In genomic region chr6:7418238-7418905, GRCh38 we compare ENCODE assay signal across 19 cellular contexts. TPM values are rescaled to one million over a fixed set of nuclear protein-coding genes. Genes with fewer than 3 reads are reported as not detected.
DNase-seq lines count a peak whose midpoint lies in the region; ATAC-seq and TF ChIP-seq lines count a peak whose summit lies in the region.
"Had no signal": no experiment of that assay in that cellular context is flagged by ENCODE, and none has a peak within 500 bp of the region (broad histone marks: within the 10 kb centered on the region; RNA-seq: fewer than 3 reads in every experiment).

No MANE protein-coding gene starts in this region.

- DNase-seq in T47D (ENCODE audit: low read depth in 1 of 2, low spot score in 1 of 2) (peak; percentile 42 to 90), MCF 10A (ENCODE audit: unreplicated experiment) (no peak), left lobe of liver (ENCODE audit: low spot score) (no peak), type B pancreatic cell (ENCODE audit: extremely low spot score, unreplicated experiment) (no peak)
- DNase-seq in activated naive CD8-positive, alpha-beta T cell treated with anti-CD3 and anti-CD28 coated beads for 36 hours = no peak
- DNase-seq in activated CD4-positive, alpha-beta T cell treated with anti-CD3 and anti-CD28 coated beads, Interleukin-2, amount 10 ng/mL, durations not matched to agents 7 days and 5 days = no peak
- DNase-seq: activated CD4-positive, alpha-beta T cell treated with anti-CD3 and anti-CD28 coated beads, Interleukin-2, amount 50 U/mL, for 1 hour; activated naive CD4-positive, alpha-beta T cell treated with anti-CD3 and anti-CD28 coated beads, Interleukin-2, amount 10 ng/mL, durations not matched to agents 7 days and 5 days; CD8-positive, alpha-beta memory T cell; kidney glomerular epithelial cell; mucosa of descending colon; NCI-H1694; NCI-H446; stimulated activated CD4-positive, alpha-beta T cell treated with anti-CD3 and anti-CD28 coated beads, Interleukin-2, amount 100 ng/mL, for 48 hours; T-helper 9 cell had no signal

- CTCF ChIA-PET in MCF 10A (lab: Yijun Ruan, JAX) = interaction anchor here (0.6 kb wide), 1 partner anchor 15 kb away, joined by 3 read pairs; no protein-coding TSS in a partner anchor
- CTCF ChIA-PET in activated CD4-positive, alpha-beta T cell treated with anti-CD3 and anti-CD28 coated beads, Interleukin-2, amount 10 ng/mL, durations not matched to agents 7 days and 5 days (lab: Charles Lee) = no interaction called here

- H3K27me3 Mint-ChIP-seq in MCF 10A (ENCODE audit: insufficient read depth, unreplicated experiment) (no peaks in the 10 kb centered on the region), type B pancreatic cell (no peaks in the 10 kb centered on the region)
- no peaks in the 10 kb centered on the region for H3K27me3 Mint-ChIP-seq in activated naive CD8-positive, alpha-beta T cell treated with anti-CD3 and anti-CD28 coated beads for 36 hours
- no peaks in the 10 kb centered on the region for H3K27me3 Mint-ChIP-seq in activated CD4-positive, alpha-beta T cell treated with anti-CD3 and anti-CD28 coated beads, Interleukin-2, amount 10 ng/mL, durations not matched to agents 7 days and 5 days
- H3K27me3 Mint-ChIP-seq: activated naive CD4-positive, alpha-beta T cell treated with anti-CD3 and anti-CD28 coated beads, Interleukin-2, amount 10 ng/mL, durations not matched to agents 7 days and 5 days; CD8-positive, alpha-beta memory T cell had no signal

- intact Hi-C loops in MCF 10A (cut with micrococcal nuclease) = no loop called here

- no TSS peak for BruUV-seq in MCF 10A (replicated peaks; lab: Mats Ljungman, UMichigan)

- TF ChIP-seq CTCF in MCF 10A (IDR thresholded peaks at IDR 0.05; ENCODE audit: unreplicated experiment) = no peak
- TF ChIP-seq CTCF in type B pancreatic cell (conservative IDR thresholded peaks at IDR 0.05) = no peak

- POLR2A ChIA-PET in MCF 10A (lab: Yijun Ruan, JAX) = interaction anchor here (0.6 to 2.2 kb wide), 5 partner anchors 111 to 143 kb away, joined by 3 to 7 read pairs (median 3); partner anchors contain the start of gene DSP
- POLR2A ChIA-PET in activated CD4-positive, alpha-beta T cell treated with anti-CD3 and anti-CD28 coated beads, Interleukin-2, amount 10 ng/mL, durations not matched to agents 7 days and 5 days (lab: Charles Lee) = no interaction called here

- no peaks in the 10 kb centered on the region for H3K9me3 Mint-ChIP-seq in MCF 10A (ENCODE audit: unreplicated experiment)
- H3K9me3 Mint-ChIP-seq in activated naive CD8-positive, alpha-beta T cell treated with anti-CD3 and anti-CD28 coated beads for 36 hours = no peaks in the 10 kb centered on the region
- H3K9me3 Mint-ChIP-seq in type B pancreatic cell = no peaks in the 10 kb centered on the region
- no peaks in the 10 kb centered on the region for H3K9me3 Mint-ChIP-seq in activated CD4-positive, alpha-beta T cell treated with anti-CD3 and anti-CD28 coated beads, Interleukin-2, amount 10 ng/mL, durations not matched to agents 7 days and 5 days
- H3K9me3 Mint-ChIP-seq: activated naive CD4-positive, alpha-beta T cell treated with anti-CD3 and anti-CD28 coated beads, Interleukin-2, amount 10 ng/mL, durations not matched to agents 7 days and 5 days; CD8-positive, alpha-beta memory T cell had no signal

- H3K4me3 Mint-ChIP-seq in MCF 10A (ENCODE audit: unreplicated experiment) = no peak overlapping the region
- H3K4me3 Mint-ChIP-seq in activated naive CD8-positive, alpha-beta T cell treated with anti-CD3 and anti-CD28 coated beads for 36 hours = no peak overlapping the region
- peak overlapping the region; percentile 52 for H3K4me3 Mint-ChIP-seq in type B pancreatic cell
- H3K4me3 Mint-ChIP-seq in activated CD4-positive, alpha-beta T cell treated with anti-CD3 and anti-CD28 coated beads, Interleukin-2, amount 10 ng/mL, durations not matched to agents 7 days and 5 days = no peak overlapping the region
- H3K4me3 Mint-ChIP-seq: activated naive CD4-positive, alpha-beta T cell treated with anti-CD3 and anti-CD28 coated beads, Interleukin-2, amount 10 ng/mL, durations not matched to agents 7 days and 5 days; CD8-positive, alpha-beta memory T cell had no signal

- H3K4me1 Mint-ChIP-seq in MCF 10A (ENCODE audit: insufficient read depth, unreplicated experiment) (peaks cover 12% of the 10 kb centered on the region), type B pancreatic cell (ENCODE audit: unreplicated experiment) (peaks cover 19% of the 10 kb centered on the region)
- no peaks in the 10 kb centered on the region for H3K4me1 Mint-ChIP-seq in activated naive CD8-positive, alpha-beta T cell treated with anti-CD3 and anti-CD28 coated beads for 36 hours
- H3K4me1 Mint-ChIP-seq in activated CD4-positive, alpha-beta T cell treated with anti-CD3 and anti-CD28 coated beads, Interleukin-2, amount 10 ng/mL, durations not matched to agents 7 days and 5 days = no peaks in the 10 kb centered on the region
- H3K4me1 Mint-ChIP-seq: activated naive CD4-positive, alpha-beta T cell treated with anti-CD3 and anti-CD28 coated beads, Interleukin-2, amount 10 ng/mL, durations not matched to agents 7 days and 5 days; CD8-positive, alpha-beta memory T cell had no signal

- ATAC-seq in left lobe of liver (peak; percentile 28), HG02588 (IDR thresholded peaks at IDR 0.05; ENCODE audit: unreplicated experiment) (no peak), HG02970 (IDR thresholded peaks at IDR 0.05; ENCODE audit: low FRiP score, unreplicated experiment) (no peak)
- ATAC-seq: mucosa of descending colon had no signal

- H3K36me3 Mint-ChIP-seq in MCF 10A (ENCODE audit: insufficient read depth, unreplicated experiment) (peaks cover 31% of the 10 kb centered on the region), type B pancreatic cell (peaks cover 26% of the 10 kb centered on the region)
- peaks cover 27% of the 10 kb centered on the region for H3K36me3 Mint-ChIP-seq in activated naive CD8-positive, alpha-beta T cell treated with anti-CD3 and anti-CD28 coated beads for 36 hours
- peaks cover 28% of the 10 kb centered on the region for H3K36me3 Mint-ChIP-seq in activated CD4-positive, alpha-beta T cell treated with anti-CD3 and anti-CD28 coated beads, Interleukin-2, amount 10 ng/mL, durations not matched to agents 7 days and 5 days (ENCODE audit: low read depth)

- H3K27ac Mint-ChIP-seq in MCF 10A (ENCODE audit: low read depth, unreplicated experiment) = no peak overlapping the region
- peak overlapping the region; percentile 1 for H3K27ac Mint-ChIP-seq in activated naive CD8-positive, alpha-beta T cell treated with anti-CD3 and anti-CD28 coated beads for 36 hours
- H3K27ac Mint-ChIP-seq in type B pancreatic cell = peak overlapping the region; percentile 77
- H3K27ac Mint-ChIP-seq in activated CD4-positive, alpha-beta T cell treated with anti-CD3 and anti-CD28 coated beads, Interleukin-2, amount 10 ng/mL, durations not matched to agents 7 days and 5 days = no peak overlapping the region
- H3K27ac Mint-ChIP-seq: activated naive CD4-positive, alpha-beta T cell treated with anti-CD3 and anti-CD28 coated beads, Interleukin-2, amount 10 ng/mL, durations not matched to agents 7 days and 5 days had no signal

- in situ Hi-C loops in T47D (cut with HindIII; ENCODE audit: low pct_unique_long_range_greater_than_20kb, low sequenced_read_pairs) = no loop called here

RNA-seq across cellular contexts. Expression of gene RIOK1, which starts 28.8 kb away (rescaled TPM):
- total RNA-seq in MCF 10A (2022) (34.2 and 40.9 TPM in 2 replicates), left lobe of liver (4.4 TPM), type B pancreatic cell (ENCODE audit: low replicate concordance) (20.1 and 24.0 TPM in 2 replicates)
- 10 to 100 TPM; 57.9 to 64.7 TPM for total RNA-seq in activated naive CD8-positive, alpha-beta T cell treated with anti-CD3 and anti-CD28 coated beads for 36 hours
- total RNA-seq in activated CD4-positive, alpha-beta T cell treated with anti-CD3 and anti-CD28 coated beads, Interleukin-2, amount 10 ng/mL, durations not matched to agents 7 days and 5 days = 10 to 100 TPM; 25.8 to 29.1 TPM

RNA-seq across cellular contexts. Expression of gene CAGE1, which starts 28.8 kb away (rescaled TPM):
- total RNA-seq in MCF 10A (2022) (0.33 and 0.47 TPM in 2 replicates), left lobe of liver (0.05 TPM), type B pancreatic cell (ENCODE audit: low replicate concordance) (0.19 TPM in 1 of 2 replicates, not detected in the other)
- total RNA-seq in activated naive CD8-positive, alpha-beta T cell treated with anti-CD3 and anti-CD28 coated beads for 36 hours = under 1 TPM; 0.10 TPM
- under 1 TPM in 1 of 2 experiments, not detected in 1; 0.12 TPM for total RNA-seq in activated CD4-positive, alpha-beta T cell treated with anti-CD3 and anti-CD28 coated beads, Interleukin-2, amount 10 ng/mL, durations not matched to agents 7 days and 5 days
- total RNA-seq: M059J, subcutaneous adipose tissue had no signal

Comparison
In these comparisons a context has a peak if more than half of its experiments do, and no peak if none do; other contexts are left out.
1. DNase-seq: peak in T47D (2 of 2); none in MCF 10A (single experiment), activated naive CD8-positive, alpha-beta T cell treated with anti-CD3 and anti-CD28 coated beads for 36 hours (single experiment), left lobe of liver (single experiment), type B pancreatic cell (single experiment) and activated CD4-positive, alpha-beta T cell treated with anti-CD3 and anti-CD28 coated beads, Interleukin-2, amount 10 ng/mL, durations not matched to agents 7 days and 5 days (single experiment).
2. H3K27ac Mint-ChIP-seq: peak in activated naive CD8-positive, alpha-beta T cell treated with anti-CD3 and anti-CD28 coated beads for 36 hours (single experiment) and type B pancreatic cell (single experiment); none in MCF 10A (single experiment) and activated CD4-positive, alpha-beta T cell treated with anti-CD3 and anti-CD28 coated beads, Interleukin-2, amount 10 ng/mL, durations not matched to agents 7 days and 5 days (single experiment).